21 cellular contexts compared by ENCODE assay signal in the genomic region with DNA sequence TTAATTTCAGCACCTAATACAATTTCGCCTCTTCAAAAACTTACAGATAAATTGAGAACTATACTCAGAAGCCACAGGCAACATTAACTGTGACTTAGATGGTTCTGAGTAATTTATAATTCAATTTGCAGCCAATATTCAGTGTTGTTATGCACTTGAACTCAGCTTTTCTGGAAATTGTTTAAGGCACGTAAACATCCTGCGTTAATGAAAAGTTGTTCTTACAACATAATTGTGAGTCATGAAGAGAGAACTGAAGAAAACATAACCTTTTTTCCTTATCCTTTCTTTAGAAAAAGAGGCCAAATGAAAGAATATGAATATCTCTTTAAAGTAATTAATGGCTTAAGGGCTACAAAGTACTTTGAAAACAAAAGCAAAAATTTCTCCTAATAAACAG. TPM values are rescaled to one million over a fixed set of nuclear protein-coding genes. Genes with fewer than 3 reads are reported as not detected.
A peak's percentile ranks its signal among the peaks of the same experiment; 100 is the strongest.
DNase-seq lines count a peak whose midpoint lies in the region; ATAC-seq, FAIRE-seq and TF ChIP-seq lines count a peak whose summit lies in the region.
"Had no signal": no experiment of that assay in that cellular context is flagged by ENCODE, and none has a peak within 500 bp of the region (broad histone marks: within the 10 kb centered on the region; RNA-seq: fewer than 3 reads in every experiment).

No MANE protein-coding gene starts in this region.

- no peaks in the 10 kb centered on the region for H3K36me3 Mint-ChIP-seq in GM23338 (ENCODE audit: low read depth)
- no peaks in the 10 kb centered on the region for H3K36me3 Mint-ChIP-seq in astrocyte (ENCODE audit: low read depth, unreplicated experiment)

- H2AFZ ChIP-seq in DND-41 (ENCODE audit: low read depth, low read length) (no peak overlapping the region), GM23338 (peak overlapping the region; percentile 23; the same call in 1 of the 2 replicates), astrocyte (ENCODE audit: low read depth, low read length) (no peak overlapping the region), MM.1S (ENCODE audit: low read length) (no peak overlapping the region)

- no peak for TF ChIP-seq CTCF in DND-41 (IDR thresholded peaks at IDR 0.05; ENCODE audit: borderline replicate concordance, extremely low read depth, low read length, poor library complexity, severe bottlenecking)
- no peak for TF ChIP-seq CTCF in GM23338 (conservative IDR thresholded peaks at IDR 0.05; ENCODE audit: low read depth in 2 of 2)
- TF ChIP-seq CTCF in astrocyte (IDR thresholded peaks at IDR 0.05; ENCODE audit: insufficient read depth, low read depth, low read length), result no peak
- TF ChIP-seq CTCF in fibroblast of villous mesenchyme (IDR thresholded peaks at IDR 0.05; ENCODE audit: insufficient read depth, low read depth, low read length), result no peak
- TF ChIP-seq CTCF in ovary (IDR thresholded peaks at IDR 0.05), result no peak
- no peak for TF ChIP-seq CTCF in MM.1S (IDR thresholded peaks at IDR 0.05; ENCODE audit: low read length)

- H3K4me1 ChIP-seq in DND-41 (ENCODE audit: insufficient read depth, low read length) (peaks cover 31% of the 10 kb centered on the region), GM23338 (ENCODE audit: insufficient read depth) (no peaks in the 10 kb centered on the region), astrocyte (ENCODE audit: insufficient read depth, low read length) (peaks cover 11% of the 10 kb centered on the region), ovary (ENCODE audit: insufficient read depth) (no peaks in the 10 kb centered on the region), MM.1S (ENCODE audit: low read length) (no peaks in the 10 kb centered on the region)
- H3K4me1 ChIP-seq: A549, HAP-1 had no signal

- H3K9ac ChIP-seq in DND-41 (ENCODE audit: low read depth, low read length) (peak overlapping the region; percentile 50; the same call in 1 of the 2 replicates), astrocyte (ENCODE audit: low read length) (no peak overlapping the region), MM.1S (ENCODE audit: low read length) (no peak overlapping the region)

- H3K4me1 Mint-ChIP-seq in GM23338 (no peaks in the 10 kb centered on the region; the same call in 2 of the 3 replicates), astrocyte (ENCODE audit: low read depth, unreplicated experiment) (peaks cover 15% of the 10 kb centered on the region)
- H3K4me1 Mint-ChIP-seq: B cell had no signal

- WGBS in ovary, 3 donors, result 64 to 81% (median 68%) methylated on average over 3 of the region's 3 CpGs

- H3K9me2 ChIP-seq in GM23338 (ENCODE audit: insufficient read depth) (no peaks in the 10 kb centered on the region), MM.1S (replicated peaks; ENCODE audit: insufficient read depth, low read length) (no peaks in the 10 kb centered on the region)

- FAIRE-seq in astrocyte (lab: Jason Lieb, UNC), result no peak
- FAIRE-seq: A549, GM12891 had no signal

- no peak overlapping the region for H3K27ac Mint-ChIP-seq in GM23338
- H3K27ac Mint-ChIP-seq in astrocyte (ENCODE audit: unreplicated experiment), result peak overlapping the region; percentile 4
- H3K27ac Mint-ChIP-seq: B cell had no signal

- H3K4me3 Mint-ChIP-seq in GM23338, result no peak overlapping the region
- no peak overlapping the region for H3K4me3 Mint-ChIP-seq in astrocyte (ENCODE audit: unreplicated experiment)
- H3K4me3 Mint-ChIP-seq: B cell had no signal

- TF ChIP-seq POLR2A in ovary (IDR thresholded peaks at IDR 0.05), result no peak

- H3K9me3 ChIP-seq in DND-41 (ENCODE audit: insufficient read depth, low read length, severe bottlenecking) (no peaks in the 10 kb centered on the region), astrocyte (ENCODE audit: insufficient read depth, low read depth, low read length) (no peaks in the 10 kb centered on the region), ovary (no peaks in the 10 kb centered on the region), MM.1S (replicated peaks; ENCODE audit: insufficient read depth, low read length) (no peaks in the 10 kb centered on the region)
- H3K9me3 ChIP-seq: A549, HAP-1 had no signal

- H3K4me3 ChIP-seq in DND-41 (ENCODE audit: low read depth in 1 of 2, low read length in 2 of 2), result no peak overlapping the region
- H3K4me3 ChIP-seq in GM23338, result no peak overlapping the region
- H3K4me3 ChIP-seq in astrocyte (ENCODE audit: insufficient read depth, low read depth, low read length), result no peak overlapping the region
- no peak overlapping the region for H3K4me3 ChIP-seq in fibroblast of villous mesenchyme (ENCODE audit: low read depth, low read length)
- no peak overlapping the region for H3K4me3 ChIP-seq in ovary
- no peak overlapping the region for H3K4me3 ChIP-seq in MM.1S (ENCODE audit: low read length)
- H3K4me3 ChIP-seq: A549, HAP-1 had no signal

- TF ChIP-seq EP300 in ovary (IDR thresholded peaks at IDR 0.05), result no peak

- H3K36me3 ChIP-seq in DND-41 (ENCODE audit: insufficient read depth, low read length) (no peaks in the 10 kb centered on the region), GM23338 (ENCODE audit: insufficient read depth) (no peaks in the 10 kb centered on the region), astrocyte (ENCODE audit: insufficient read depth, low read length) (no peaks in the 10 kb centered on the region), ovary (no peaks in the 10 kb centered on the region), MM.1S (replicated peaks; ENCODE audit: insufficient read depth, low read length) (no peaks in the 10 kb centered on the region)
- H3K36me3 ChIP-seq: HAP-1 had no signal

- no peaks in the 10 kb centered on the region for H3K9me3 Mint-ChIP-seq in GM23338
- H3K9me3 Mint-ChIP-seq in astrocyte (ENCODE audit: unreplicated experiment), result no peaks in the 10 kb centered on the region

- H3K79me2 ChIP-seq in DND-41 (ENCODE audit: insufficient read depth, low read length), result no peaks in the 10 kb centered on the region
- no peaks in the 10 kb centered on the region for H3K79me2 ChIP-seq in GM23338 (replicated peaks; ENCODE audit: insufficient read depth)
- no peaks in the 10 kb centered on the region for H3K79me2 ChIP-seq in astrocyte (ENCODE audit: insufficient read depth, low read length)
- H3K79me2 ChIP-seq in MM.1S (ENCODE audit: low read length), result no peaks in the 10 kb centered on the region

- H3K27me3 ChIP-seq in DND-41 (ENCODE audit: insufficient read depth, low read length, poor library complexity) (no peaks in the 10 kb centered on the region), GM23338 (ENCODE audit: insufficient read depth) (no peaks in the 10 kb centered on the region), astrocyte (ENCODE audit: insufficient read depth, low read length) (no peaks in the 10 kb centered on the region), ovary (no peaks in the 10 kb centered on the region), MM.1S (replicated peaks; ENCODE audit: insufficient read depth, low read length) (no peaks in the 10 kb centered on the region)

- no peak overlapping the region for H3K4me2 ChIP-seq in DND-41 (ENCODE audit: insufficient read depth, low read length)
- no peak overlapping the region for H3K4me2 ChIP-seq in GM23338
- no peak overlapping the region for H3K4me2 ChIP-seq in astrocyte (ENCODE audit: low read length)
- H3K4me2 ChIP-seq in MM.1S (ENCODE audit: low read depth, low read length), result no peak overlapping the region
- H3K4me2 ChIP-seq: A549 had no signal

- H4K20me1 ChIP-seq in DND-41 (ENCODE audit: insufficient read depth, low read length), result no peaks in the 10 kb centered on the region
- no peaks in the 10 kb centered on the region for H4K20me1 ChIP-seq in GM23338 (replicated peaks; ENCODE audit: insufficient read depth)
- no peaks in the 10 kb centered on the region for H4K20me1 ChIP-seq in astrocyte (ENCODE audit: insufficient read depth, low read length)
- no peaks in the 10 kb centered on the region for H4K20me1 ChIP-seq in MM.1S (ENCODE audit: insufficient read depth, low read length)

- no peak for ATAC-seq in DND-41 (ENCODE audit: insufficient read depth, low read depth)
- no peak for ATAC-seq in GM23338
- ATAC-seq: A549, Panc1 had no signal

- peaks cover 2% of the 10 kb centered on the region for H3K27me3 Mint-ChIP-seq in GM23338 (ENCODE audit: insufficient read depth, low read depth, poor library complexity)
- H3K27me3 Mint-ChIP-seq in astrocyte (ENCODE audit: low read depth, unreplicated experiment), result no peaks in the 10 kb centered on the region

- intact Hi-C loops in ovary (cut with DNase I), result no loop called here

- DNase-seq in DND-41, result no peak
- DNase-seq in GM23338 (ENCODE audit: low spot score), result no peak
- DNase-seq in astrocyte (ENCODE audit: low read depth), result no peak
- DNase-seq in fibroblast of villous mesenchyme (ENCODE audit: low read depth), result peak; percentile 82
- DNase-seq in ovary, result no peak
- DNase-seq in MM.1S, result no peak
- no peak for DNase-seq in KG1 (lab: John Stamatoyannopoulos, UW)
- no peak for DNase-seq in T1000 (lab: John Stamatoyannopoulos, UW)
- DNase-seq: Kasumi-1; NCI-H1092 treated with DMSO at 0.1 percent for 48 hours; NCI-H1436 treated with DMSO at 0.1 percent for 48 hours; NCI-H2029 treated with DMSO at 0.1 percent for 48 hours; NCI-H345; NCI-H524; NCI-H774; NK-92 treated with Interleukin-12 subunit alpha and Interleukin-12 subunit beta, amount 100 ng/mL, for 24 hours had no signal

- H3F3A ChIP-seq in GM23338 (replicated peaks; ENCODE audit: low read depth) (no peaks in the 10 kb centered on the region), MM.1S (ENCODE audit: insufficient read depth, low read length) (no peaks in the 10 kb centered on the region)

- H3K27ac ChIP-seq in DND-41 (ENCODE audit: low read length) (peak overlapping the region; percentile 93), GM23338 (ENCODE audit: low read depth) (no peak overlapping the region), astrocyte (ENCODE audit: low read depth, low read length) (no peak overlapping the region), ovary (no peak overlapping the region), MM.1S (ENCODE audit: low read length) (no peak overlapping the region)
- H3K27ac ChIP-seq: A549 had no signal

TF ChIP-seq in GM23338, 12 proteins besides CTCF, POLR2A, EP300 and RAD21 (continues in another document):
- no peak for TF ChIP-seq ZNF331 (CRISPR knock-in tag; IDR thresholded peaks at IDR 0.05; ENCODE audit: low read depth)
- no peak for TF ChIP-seq NANOG (IDR thresholded peaks at IDR 0.05; ENCODE audit: borderline replicate concordance)
- TF ChIP-seq POLR2AphosphoS5 (IDR thresholded peaks at IDR 0.05; ENCODE audit: low read depth), result no peak
- TF ChIP-seq ZNF114 (CRISPR knock-in tag; IDR thresholded peaks at IDR 0.05), result no peak
- no peak for TF ChIP-seq JUNB (IDR thresholded peaks at IDR 0.05; ENCODE audit: unreplicated experiment)

RNA-seq across cellular contexts. Expression of a gene that starts 16.6 kb away (rescaled TPM):
- 585 and 802 TPM in 2 replicates for total RNA-seq in GM23338 (2014; rRNA removed; shearing (Covaris generic))
- polyA plus RNA-seq in GM23338 (2016; fragmentation: Nextera tagmentation; extraction: Ambion mirVana) (1,933 and 1,942 TPM in 2 replicates), ovary (100 to 1,000 TPM in 1 of 2 donors, 10 to 100 TPM in 1; 99.7 to 257 TPM)
- total RNA-seq in astrocyte (210 and 273 TPM in 2 replicates), fibroblast of villous mesenchyme (255 and 287 TPM in 2 replicates), ovary (100 to 1,000 TPM; 117 to 221 (median 144) TPM)

RNA-seq across cellular contexts. Expression of a gene that starts 20.3 kb away (rescaled TPM):
- 24.9 and 26.7 TPM in 2 replicates for total RNA-seq in GM23338 (2014; rRNA removed; shearing (Covaris generic))
- 27.3 and 29.3 TPM in 2 replicates for polyA plus RNA-seq in GM23338 (2016; fragmentation: Nextera tagmentation; extraction: Ambion mirVana)
- total RNA-seq in astrocyte, result 60.5 and 68.5 TPM in 2 replicates
- total RNA-seq in fibroblast of villous mesenchyme, result 36.4 and 54.8 TPM in 2 replicates
- total RNA-seq in ovary, result 10 to 100 TPM; 24.0 to 47.8 (median 38.4) TPM
- polyA plus RNA-seq in ovary, result 10 to 100 TPM; 10.5 to 15.2 TPM
